24 cellular contexts compared by ENCODE assay signal in the genomic region with DNA sequence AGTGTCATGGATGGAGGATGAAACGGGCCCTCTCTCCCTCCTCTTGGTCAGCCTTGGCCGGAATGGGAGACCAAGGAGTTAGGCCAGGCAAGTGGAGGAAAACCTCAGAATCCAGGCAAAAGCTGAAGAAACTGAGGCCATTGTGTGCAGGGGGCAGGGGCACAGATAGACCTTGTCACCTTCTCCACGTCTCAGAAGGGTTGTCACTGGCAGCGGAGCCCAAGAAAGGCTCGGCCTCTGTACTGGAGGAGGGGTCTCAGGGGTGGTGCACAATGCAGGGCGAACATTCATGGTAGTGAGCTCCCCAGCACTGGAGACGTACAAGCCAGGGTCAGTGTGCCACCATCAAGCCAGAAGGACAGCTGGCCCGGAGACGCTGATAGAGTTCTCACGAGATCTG.
"Had no signal": no experiment of that assay in that cellular context is flagged by ENCODE, and none has a peak within 500 bp of the region (broad histone marks: within the 10 kb centered on the region; RNA-seq: fewer than 3 reads in every experiment).

No MANE protein-coding gene starts in this region.

- H3K27me3 ChIP-seq: neutrophil, ovary, upper lobe of left lung had no signal

- DNase-seq: activated CD4-positive, alpha-beta T cell treated with anti-CD3 and anti-CD28 coated beads for 36 hours; activated CD4-positive, CD25-positive, alpha-beta regulatory T cell; activated gamma-delta T cell treated with Interleukin-2 at 50 U/mL for 16 hours; activated naive CD8-positive, alpha-beta T cell treated with anti-CD3 and anti-CD28 coated beads, Interleukin-2, amount 50 U/mL, for 24 hours; activated T-cell treated with anti-CD3 and anti-CD28 coated beads, Interleukin-2, amount 50 U/mL, for 1 hour; amygdala; effector memory CD4-positive, alpha-beta T cell; erythroblast; hypothalamus; left ventricle myocardium inferior; ovary; right cardiac atrium; stimulated activated CD4-positive, alpha-beta T cell treated with anti-CD3 and anti-CD28 coated beads, Interleukin-2, amount 100 ng/mL, for 48 hours; substantia nigra; upper lobe of left lung had no signal

- H3K9me3 Mint-ChIP-seq: activated naive CD4-positive, alpha-beta T cell treated with anti-CD3 and anti-CD28 coated beads, Interleukin-2, amount 50 U/mL, for 24 hours; activated T-helper 1 cell treated with anti-CD3 and anti-CD28 coated beads, Interleukin-12 subunit alpha, Interleukin-12 subunit beta, Interleukin-2, Interleukin-4 antibody, amounts not matched to agents 30 ng/mL and 10 ng/mL and 1 ng/mL, durations not matched to agents 14 hours and 24 hours and 36 hours had no signal

- H3K27ac ChIP-seq: dorsolateral prefrontal cortex, gastroesophageal sphincter, left ventricle myocardium inferior, neutrophil, ovary, SK-N-MC, upper lobe of left lung had no signal

- ATAC-seq: activated CD4-positive, alpha-beta T cell treated with anti-CD3 and anti-CD28 coated beads for 36 hours; activated naive CD8-positive, alpha-beta T cell treated with anti-CD3 and anti-CD28 coated beads, Interleukin-2, amount 50 U/mL, for 24 hours; gastroesophageal sphincter; right cardiac atrium had no signal

- H3K4me3 ChIP-seq: dorsolateral prefrontal cortex, gastroesophageal sphincter, left ventricle myocardium inferior, ovary, SK-N-MC, upper lobe of left lung had no signal

- H3K4me1 Mint-ChIP-seq: activated CD4-positive, alpha-beta T cell treated with anti-CD3 and anti-CD28 coated beads for 36 hours; activated naive CD4-positive, alpha-beta T cell treated with anti-CD3 and anti-CD28 coated beads, Interleukin-2, amount 50 U/mL, for 24 hours; activated naive CD8-positive, alpha-beta T cell treated with anti-CD3 and anti-CD28 coated beads, Interleukin-2, amount 50 U/mL, for 24 hours had no signal

- H3K36me3 Mint-ChIP-seq: activated naive CD4-positive, alpha-beta T cell treated with anti-CD3 and anti-CD28 coated beads, Interleukin-2, amount 50 U/mL, for 24 hours had no signal

- H3K27ac Mint-ChIP-seq: activated CD4-positive, alpha-beta T cell treated with anti-CD3 and anti-CD28 coated beads for 36 hours; activated naive CD4-positive, alpha-beta T cell treated with anti-CD3 and anti-CD28 coated beads, Interleukin-2, amount 50 U/mL, for 24 hours; activated naive CD8-positive, alpha-beta T cell treated with anti-CD3 and anti-CD28 coated beads, Interleukin-2, amount 50 U/mL, for 24 hours; activated T-helper 1 cell treated with anti-CD3 and anti-CD28 coated beads, Interleukin-12 subunit alpha, Interleukin-12 subunit beta, Interleukin-2, Interleukin-4 antibody, amounts not matched to agents 30 ng/mL and 10 ng/mL and 1 ng/mL, durations not matched to agents 14 hours and 24 hours and 36 hours; nephron; stimulated activated naive CD8-positive, alpha-beta T cell treated with anti-CD3 and anti-CD28 coated beads, Interleukin-15, Interleukin-2, amounts not matched to agents 100 ng/mL and 50 ng/mL, for 24 hours had no signal

- H3K4me1 ChIP-seq: gastroesophageal sphincter, left ventricle myocardium inferior, upper lobe of left lung had no signal

- H3K9me3 ChIP-seq: neutrophil, ovary, upper lobe of left lung had no signal

- H3K36me3 ChIP-seq: gastroesophageal sphincter, left ventricle myocardium inferior, neutrophil, ovary, upper lobe of left lung had no signal

- H3K4me3 Mint-ChIP-seq: activated CD4-positive, alpha-beta T cell treated with anti-CD3 and anti-CD28 coated beads for 36 hours; activated naive CD4-positive, alpha-beta T cell treated with anti-CD3 and anti-CD28 coated beads, Interleukin-2, amount 50 U/mL, for 24 hours; activated naive CD8-positive, alpha-beta T cell treated with anti-CD3 and anti-CD28 coated beads, Interleukin-2, amount 50 U/mL, for 24 hours; activated T-helper 1 cell treated with anti-CD3 and anti-CD28 coated beads, Interleukin-12 subunit alpha, Interleukin-12 subunit beta, Interleukin-2, Interleukin-4 antibody, amounts not matched to agents 30 ng/mL and 10 ng/mL and 1 ng/mL, durations not matched to agents 14 hours and 24 hours and 36 hours; central memory CD8-positive, alpha-beta T cell; nephron; stimulated activated naive CD8-positive, alpha-beta T cell treated with anti-CD3 and anti-CD28 coated beads, Interleukin-15, Interleukin-2, amounts not matched to agents 100 ng/mL and 50 ng/mL, for 24 hours had no signal

- H3K27me3 Mint-ChIP-seq: activated CD4-positive, alpha-beta T cell treated with anti-CD3 and anti-CD28 coated beads for 36 hours; activated naive CD4-positive, alpha-beta T cell treated with anti-CD3 and anti-CD28 coated beads, Interleukin-2, amount 50 U/mL, for 24 hours; activated naive CD8-positive, alpha-beta T cell treated with anti-CD3 and anti-CD28 coated beads, Interleukin-2, amount 50 U/mL, for 24 hours; stimulated activated naive CD8-positive, alpha-beta T cell treated with anti-CD3 and anti-CD28 coated beads, Interleukin-15, Interleukin-2, amounts not matched to agents 100 ng/mL and 50 ng/mL, for 24 hours had no signal
